ENCODE assay signal across 20 cellular contexts in the genomic region with DNA sequence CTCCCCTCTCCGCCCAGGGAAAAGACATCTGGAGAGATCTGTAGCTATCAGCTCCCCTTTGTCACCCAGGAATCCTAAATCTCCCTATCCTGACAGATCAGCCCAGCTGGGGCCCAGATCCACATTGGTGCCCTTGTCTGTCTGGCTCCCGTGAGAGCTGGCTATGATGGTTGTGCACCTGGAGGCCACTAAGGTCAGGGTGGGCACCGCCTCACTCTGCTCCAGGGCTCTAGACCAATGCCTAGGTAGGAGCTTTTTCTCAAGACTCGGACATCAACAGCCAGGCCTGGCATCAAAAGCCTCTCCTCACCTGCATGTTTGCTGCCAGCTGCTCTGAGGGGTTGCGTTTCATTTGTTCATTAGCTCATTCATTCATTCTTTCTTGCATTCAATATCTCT.
DNase-seq lines count a peak whose midpoint lies in the region; TF ChIP-seq lines count a peak whose summit lies in the region.
"Had no signal": no experiment of that assay in that cellular context is flagged by ENCODE, and none has a peak within 500 bp of the region (broad histone marks: within the 10 kb centered on the region; RNA-seq: fewer than 3 reads in every experiment).

No MANE protein-coding gene starts in this region.

- no CpG with 5 or more reads among the region's 5 CpGs for WGBS in trophoblast cell (ENCODE audit: extremely low coverage, insufficient coverage, insufficient read length)

- H3K9me3 ChIP-seq in trophoblast cell (ENCODE audit: insufficient read depth, low read depth, low read length) (no peaks in the 10 kb centered on the region), uterus (no peaks in the 10 kb centered on the region), breast epithelium (no peaks in the 10 kb centered on the region)
- H3K9me3 ChIP-seq: SJSA1 had no signal

- H3K4me1 ChIP-seq in trophoblast cell (ENCODE audit: control insufficient read depth in 1 of 2, insufficient read depth in 2 of 2, low read length in 2 of 2) (peaks cover 46 to 63% of the 10 kb centered on the region in 2 experiments), uterus (peaks cover 0 to 4% of the 10 kb centered on the region in 2 donors), breast epithelium (peaks cover 0 to 7% of the 10 kb centered on the region in 2 donors)

- no peaks in the 10 kb centered on the region for H3K9me3 Mint-ChIP-seq in mesothelial cell of epicardium

- H3K4ac ChIP-seq in trophoblast cell (ENCODE audit: low read depth, low read length) = no peak overlapping the region

- H3K27ac Mint-ChIP-seq in mesothelial cell of epicardium = peak overlapping the region; percentile 94

- peak overlapping the region; percentile 34 for H3K18ac ChIP-seq in trophoblast cell (ENCODE audit: low read length)

- H3K4me3 ChIP-seq in trophoblast cell (ENCODE audit: low read depth, low read length) (no peak overlapping the region), uterus (no peak overlapping the region), breast epithelium (no peak overlapping the region)
- H3K4me3 ChIP-seq: SJSA1 had no signal

- peak overlapping the region; percentile 48 for H3K14ac ChIP-seq in trophoblast cell (ENCODE audit: low read length)

- H3K36me3 ChIP-seq in trophoblast cell (ENCODE audit: control insufficient read depth in 1 of 2, insufficient read depth in 2 of 2, low read length in 2 of 2) = no peaks in the 10 kb centered on the region
- no peaks in the 10 kb centered on the region for H3K36me3 ChIP-seq in uterus
- no peaks in the 10 kb centered on the region for H3K36me3 ChIP-seq in breast epithelium

- no peak overlapping the region for H3K23ac ChIP-seq in trophoblast cell (ENCODE audit: low read length)

- H2BK5ac ChIP-seq in trophoblast cell (ENCODE audit: low read depth, low read length, poor library complexity) = peak overlapping the region; percentile 7

- no peak overlapping the region for H2AFZ ChIP-seq in trophoblast cell (ENCODE audit: insufficient read depth, low read length, poor library complexity)

- H4K8ac ChIP-seq in trophoblast cell (ENCODE audit: low read depth, low read length) = no peak overlapping the region

- TF ChIP-seq CTCF in mesothelial cell of epicardium (IDR thresholded peaks at IDR 0.05; ENCODE audit: unreplicated experiment) = no peak
- TF ChIP-seq CTCF in uterus (IDR thresholded peaks at IDR 0.05) = no peak
- no peak for TF ChIP-seq CTCF in breast epithelium (IDR thresholded peaks at IDR 0.05)

- no peaks in the 10 kb centered on the region for H3K27me3 Mint-ChIP-seq in mesothelial cell of epicardium (ENCODE audit: low read depth)

- peak overlapping the region; percentile 87 for H2BK12ac ChIP-seq in trophoblast cell (ENCODE audit: low read length)

- no peak overlapping the region for H3K27ac ChIP-seq in trophoblast cell (ENCODE audit: low read depth, low read length)
- H3K27ac ChIP-seq in uterus = peak overlapping the region; percentile 9 to 96
- peak overlapping the region in 1 of 2 donors; percentile 33 for H3K27ac ChIP-seq in breast epithelium
- H3K27ac ChIP-seq: HL-60, SJSA1 had no signal

- peaks cover 71% of the 10 kb centered on the region for H3K4me1 Mint-ChIP-seq in mesothelial cell of epicardium

- peaks cover 74% of the 10 kb centered on the region for H3K79me1 ChIP-seq in trophoblast cell (ENCODE audit: low read length)

- H3K27me3 ChIP-seq in trophoblast cell (ENCODE audit: insufficient read depth, low read length) (no peaks in the 10 kb centered on the region), uterus (no peaks in the 10 kb centered on the region), breast epithelium (no peaks in the 10 kb centered on the region)
- H3K27me3 ChIP-seq: SJSA1 had no signal

- H3K9ac ChIP-seq in trophoblast cell (ENCODE audit: low read length) = no peak overlapping the region

- peak; percentile 39 for DNase-seq in activated effector memory CD4-positive, alpha-beta T cell treated with anti-CD3 and anti-CD28 coated beads, Interleukin-2, amount 50 U/mL, for 16 hours
- DNase-seq in activated effector memory CD4-positive, alpha-beta T cell treated with Interleukin-2 at 50 U/mL for 16 hours = no peak
- no peak for DNase-seq in mesothelial cell of epicardium (ENCODE audit: low spot score in 2 of 2, unreplicated experiment in 2 of 2)
- DNase-seq in trophoblast cell = no peak
- no peak for DNase-seq in uterus
- no peak for DNase-seq in activated CD8-positive, alpha-beta memory T cell treated with anti-CD3 and anti-CD28 coated beads, Interleukin-2, amount 50 U/mL, for 48 hours
- no peak for DNase-seq in breast epithelium (ENCODE audit: low spot score in 2 of 2)
- no peak for DNase-seq in NCI-H2081 (lab: John Stamatoyannopoulos, UW)
- DNase-seq: Calu3, DND-41, Karpas-422, NCI-H1092 treated with DMSO at 0.1 percent for 48 hours, NCI-H1436 treated with DMSO at 0.1 percent for 48 hours, NCI-H1930, NCI-H446, NCI-H524 treated with DMSO at 0.1 percent for 48 hours, NCI-H774, PC-3 had no signal

- no peaks in the 10 kb centered on the region for H3K36me3 Mint-ChIP-seq in mesothelial cell of epicardium

- no peak for TF ChIP-seq POLR2A in uterus (IDR thresholded peaks at IDR 0.05)
- TF ChIP-seq POLR2A in breast epithelium (IDR thresholded peaks at IDR 0.05) = no peak

- H3K4me2 ChIP-seq in trophoblast cell (ENCODE audit: low read length) = no peak overlapping the region

- peaks cover 14% of the 10 kb centered on the region for H3K79me2 ChIP-seq in trophoblast cell (ENCODE audit: control insufficient read depth, insufficient read depth, low read length, poor library complexity)

- no peak overlapping the region for H4K12ac ChIP-seq in trophoblast cell (ENCODE audit: low read depth, low read length)

- peak overlapping the region; percentile 67 for H2BK120ac ChIP-seq in trophoblast cell (ENCODE audit: insufficient read depth, low read length, poor library complexity)

- intact Hi-C loops in uterus (cut with DNase I; ENCODE audit: low total_unique reads) = loop anchor here (5.0 kb wide), 1 partner anchor 142 kb away; the partner anchor contains the start of gene SMAD6
- intact Hi-C loops in breast epithelium (cut with DNase I; ENCODE audit: low total_unique reads) = loop anchor here (10.0 kb wide), 1 partner anchor 70 kb away; no protein-coding TSS in a partner anchor

- peak overlapping the region; percentile 70 for H2AK5ac ChIP-seq in trophoblast cell (ENCODE audit: low read length)

- H3K4me3 Mint-ChIP-seq in mesothelial cell of epicardium = peak overlapping the region; percentile 10

- H4K91ac ChIP-seq in trophoblast cell (ENCODE audit: low read depth, low read length) = peak overlapping the region; percentile 89
